In the genomic region with DNA sequence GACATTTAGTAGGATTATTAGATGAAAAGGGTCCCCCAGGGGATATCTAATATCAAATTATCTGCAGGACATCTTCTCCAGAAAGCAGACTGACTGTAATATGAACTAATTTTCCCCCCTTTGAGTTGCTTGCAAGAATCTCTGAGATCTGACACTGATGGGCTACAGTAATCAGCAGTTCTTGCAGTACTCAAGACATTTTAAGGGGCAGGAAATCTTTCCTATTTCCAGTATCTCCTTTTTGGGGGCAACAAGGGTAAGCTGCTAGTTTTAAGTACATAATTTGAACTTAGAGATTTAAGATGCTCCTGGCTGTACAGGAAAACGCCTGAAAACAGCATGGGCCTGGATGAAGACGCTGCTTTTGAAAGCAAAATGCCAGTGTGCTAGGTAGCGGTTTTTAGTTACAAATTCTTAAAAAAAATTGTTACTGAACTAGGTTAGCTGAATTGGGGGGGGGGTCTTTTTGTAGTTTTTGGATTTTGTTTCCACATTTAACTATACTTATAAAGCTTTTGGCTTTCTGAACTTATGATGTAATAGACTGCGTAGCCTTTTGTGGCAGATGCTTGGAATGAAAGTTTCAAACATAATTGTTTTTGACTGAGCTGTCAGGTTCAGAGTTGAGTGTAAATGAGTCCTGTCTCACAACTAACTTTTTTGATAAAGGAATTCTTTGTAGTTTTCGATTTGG, we compare ENCODE assay signal across 12 cellular contexts. TPM values are rescaled to one million over a fixed set of nuclear protein-coding genes. Genes with fewer than 3 reads are reported as not detected.
A peak's percentile ranks its signal among the peaks of the same experiment; 100 is the strongest.
DNase-seq lines count a peak whose midpoint lies in the region; ATAC-seq and TF ChIP-seq lines count a peak whose summit lies in the region.
"Had no signal": no experiment of that assay in that cellular context is flagged by ENCODE, and none has a peak within 500 bp of the region (broad histone marks: within the 10 kb centered on the region; RNA-seq: fewer than 3 reads in every experiment).

No MANE protein-coding gene starts in this region.

- H3K36me3 Mint-ChIP-seq in nephron (ENCODE audit: low read depth): no peaks in the 10 kb centered on the region
- H3K36me3 Mint-ChIP-seq: activated naive CD4-positive, alpha-beta T cell treated with anti-CD3 and anti-CD28 coated beads, Interleukin-2, amount 10 ng/mL, durations not matched to agents 7 days and 5 days had no signal

- H3K4me1 ChIP-seq in ACC112 (ENCODE audit: control insufficient read depth, insufficient read depth, low read length, unreplicated experiment): peaks cover 40% of the 10 kb centered on the region

- H3K9me3 ChIP-seq in MG63: no peaks in the 10 kb centered on the region

- H3K4me3 Mint-ChIP-seq in nephron: peak overlapping the region; percentile 89 to 95 (median 94)

- H3K36me3 ChIP-seq in ACC112 (ENCODE audit: insufficient read depth, low read length): peaks cover 15% of the 10 kb centered on the region
- peaks cover 29% of the 10 kb centered on the region for H3K36me3 ChIP-seq in MG63

- TF ChIP-seq CTCF in coronary artery (IDR thresholded peaks at IDR 0.05): no peak
- no peak for TF ChIP-seq CTCF in nephron (IDR thresholded peaks at IDR 0.05; ENCODE audit: unreplicated experiment in 3 of 3)

- no peaks in the 10 kb centered on the region for H3K27me3 Mint-ChIP-seq in nephron (ENCODE audit: low read depth)

- H3K79me2 ChIP-seq in ACC112 (ENCODE audit: control insufficient read depth, insufficient read depth, low read length, unreplicated experiment): peaks cover 97% of the 10 kb centered on the region

- no peak overlapping the region for H2AFZ ChIP-seq in ACC112 (ENCODE audit: low read length, unreplicated experiment)

- DNase-seq in MG63: no peak
- no peak for DNase-seq in coronary artery (ENCODE audit: low spot score)
- DNase-seq in COLO829 (ENCODE audit: low spot score): no peak
- no peak for DNase-seq in NCI-H446 treated with DMSO at 0.1 percent for 48 hours (lab: John Stamatoyannopoulos, UW)
- DNase-seq in stimulated activated CD4-positive, alpha-beta T cell treated with anti-CD3 and anti-CD28 coated beads, Interleukin-4, amount 100 ng/mL, for 1 hour: no peak
- DNase-seq: activated naive CD4-positive, alpha-beta T cell treated with anti-CD3 and anti-CD28 coated beads, Interleukin-2, amount 10 ng/mL, durations not matched to agents 7 days and 5 days; immature natural killer cell; NCI-H187 had no signal

- H3K27ac ChIP-seq in ACC112 (ENCODE audit: low read depth, low read length) (peak overlapping the region; percentile 80), coronary artery (peak overlapping the region; percentile 93 to 99)

- peaks cover 47% of the 10 kb centered on the region for H3K4me1 Mint-ChIP-seq in nephron

- H3K9me3 Mint-ChIP-seq in nephron: no peaks in the 10 kb centered on the region
- H3K9me3 Mint-ChIP-seq: activated naive CD4-positive, alpha-beta T cell treated with anti-CD3 and anti-CD28 coated beads, Interleukin-2, amount 10 ng/mL, durations not matched to agents 7 days and 5 days; CD8-positive, alpha-beta memory T cell; immature natural killer cell had no signal

- H3K27me3 ChIP-seq in ACC112 (ENCODE audit: insufficient read depth, low read length): no peaks in the 10 kb centered on the region
- no peaks in the 10 kb centered on the region for H3K27me3 ChIP-seq in MG63

- peak overlapping the region; percentile 94 to 99 (median 96) for H3K27ac Mint-ChIP-seq in nephron
- H3K27ac Mint-ChIP-seq: activated naive CD4-positive, alpha-beta T cell treated with anti-CD3 and anti-CD28 coated beads, Interleukin-2, amount 10 ng/mL, durations not matched to agents 7 days and 5 days had no signal

- ATAC-seq in HG03135 (IDR thresholded peaks at IDR 0.05; ENCODE audit: unreplicated experiment): no peak

- H3K4me3 ChIP-seq in ACC112 (ENCODE audit: low read depth, low read length): peak overlapping the region; percentile 94
- peak overlapping the region; percentile 67 for H3K4me3 ChIP-seq in MG63
- H3K4me3 ChIP-seq in coronary artery: peak overlapping the region; percentile 99

RNA-seq across cellular contexts. Expression of gene FRMD6, which starts 2.3 kb away (rescaled TPM):
- total RNA-seq in MG63 (2014; rRNA removed; shearing (Covaris generic); ENCODE audit: low replicate concordance): 44.6 and 51.4 TPM in 2 replicates
